ENCODE assay signal across 19 cellular contexts in the genomic region with DNA sequence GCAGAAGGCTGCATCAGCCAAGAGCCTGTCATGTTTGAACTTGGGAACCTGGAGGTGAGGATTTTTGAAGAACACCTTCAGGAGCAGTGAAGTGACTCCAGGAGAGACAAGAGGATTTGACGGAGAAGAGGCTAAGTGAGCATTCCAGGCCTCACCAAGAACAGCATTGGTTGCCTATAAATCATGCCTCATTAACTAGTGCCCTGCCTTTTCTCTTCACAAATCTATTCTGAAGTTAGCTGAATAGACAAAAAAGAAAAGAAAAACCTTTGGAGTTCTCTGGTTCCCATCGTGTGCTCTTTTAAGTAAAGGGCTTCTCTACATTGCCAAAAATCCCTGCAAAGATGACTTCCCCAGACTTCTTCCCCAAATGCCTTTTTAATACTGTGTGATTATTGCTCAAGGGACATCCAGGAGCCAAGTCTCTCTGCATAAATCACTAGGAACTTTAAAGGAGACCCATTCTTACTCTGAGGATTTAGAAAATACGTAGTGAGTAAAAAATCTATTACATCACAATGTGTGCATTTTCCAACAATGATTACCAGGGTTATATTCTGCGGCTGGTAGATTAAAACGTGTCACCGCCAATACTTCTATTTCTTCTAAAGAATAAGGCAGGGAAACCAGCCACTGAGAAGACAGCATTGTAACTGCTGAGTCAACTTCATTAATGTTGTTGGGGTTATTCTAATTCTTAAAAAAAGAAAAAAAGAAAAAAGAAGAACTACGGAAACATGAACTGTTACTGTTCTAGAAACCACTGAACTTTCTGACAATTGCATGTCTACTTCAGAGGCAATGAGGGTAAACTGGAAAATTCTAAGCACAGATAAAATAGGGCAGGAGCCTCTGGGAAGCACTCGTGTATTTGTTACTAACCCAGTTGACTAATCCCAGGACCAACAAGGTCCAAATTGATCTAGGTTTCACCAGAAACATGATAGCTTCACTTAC.
DNase-seq lines count a peak whose midpoint lies in the region; ATAC-seq and TF ChIP-seq lines count a peak whose summit lies in the region.
"Had no signal": no experiment of that assay in that cellular context is flagged by ENCODE, and none has a peak within 500 bp of the region (broad histone marks: within the 10 kb centered on the region; RNA-seq: fewer than 3 reads in every experiment).

No MANE protein-coding gene starts in this region.

- no peak overlapping the region for H2AFZ ChIP-seq in mammary epithelial cell (ENCODE audit: low read depth, low read length)

- CTCF ChIA-PET in mammary epithelial cell (lab: Charles Lee; ENCODE audit: low non-redundant PET): no interaction called here

- H3K4me3 ChIP-seq in fibroblast of pulmonary artery (replicated peaks; ENCODE audit: low read depth, low read length) (no peak overlapping the region), mammary epithelial cell (replicated peaks in 1 of 3; ENCODE audit: insufficient read depth in 1 of 3, low read depth in 2 of 3, low read length in 3 of 3) (no peak overlapping the region), body of pancreas (no peak overlapping the region)
- H3K4me3 ChIP-seq: cardiac muscle cell, suprapubic skin had no signal

- TF ChIP-seq POLR2A in body of pancreas (IDR thresholded peaks at IDR 0.05): no peak

- no TSS peak for BruUV-seq in mammary epithelial cell (replicated peaks; lab: Mats Ljungman, UMichigan)

- peaks cover 30% of the 10 kb centered on the region for H3K4me1 Mint-ChIP-seq in stimulated activated memory B cell treated with anti-CD40 and anti-IgM and Interleukin-4, amounts not matched to agents 10 μg/mL and 1 μg/mL and 100 μg/mL, for 72 hours

- DNase-seq in GM03348 (ENCODE audit: low spot score): peak; percentile 59
- peak; percentile 22 for DNase-seq in MV-4-11 (lab: John Stamatoyannopoulos, UW)
- peak; percentile 52 for DNase-seq in fibroblast of pulmonary artery (ENCODE audit: low read depth)
- DNase-seq in mammary epithelial cell: no peak
- DNase-seq in GM13977 (ENCODE audit: low spot score): no peak
- no peak for DNase-seq in body of pancreas
- DNase-seq: activated CD4-positive, CD25-positive, alpha-beta regulatory T cell; activated CD8-positive, alpha-beta memory T cell treated with anti-CD3 and anti-CD28 coated beads, Interleukin-2, amount 50 U/mL, for 4 hours; activated naive CD4-positive, alpha-beta T cell treated with anti-CD3 and anti-CD28 coated beads for 36 hours; CD4-positive, alpha-beta T cell; GOT3; KG1; NCI-H1436 treated with DMSO at 0.1 percent for 48 hours; NCI-H226; PC-3 had no signal

- WGBS in mammary epithelial cell (ENCODE audit: low coverage, missing lambda C conversion rate): 81% methylated on average over 8 of the region's 8 CpGs
- WGBS in body of pancreas, 2 donors: 61 to 68% methylated on average over 8 of the region's 8 CpGs

- H3K79me2 ChIP-seq in mammary epithelial cell (ENCODE audit: insufficient read depth, low read length): no peaks in the 10 kb centered on the region

- no peaks in the 10 kb centered on the region for H3K27me3 ChIP-seq in mammary epithelial cell (ENCODE audit: insufficient read depth, low read length)
- no peaks in the 10 kb centered on the region for H3K27me3 ChIP-seq in body of pancreas
- H3K27me3 ChIP-seq: cardiac muscle cell, suprapubic skin had no signal

- H3K9me3 ChIP-seq in mammary epithelial cell (replicated peaks; ENCODE audit: insufficient read depth, low read length): no peaks in the 10 kb centered on the region
- H3K9me3 ChIP-seq in body of pancreas: no peaks in the 10 kb centered on the region
- H3K9me3 ChIP-seq: suprapubic skin had no signal

- H3K27ac Mint-ChIP-seq in stimulated activated memory B cell treated with anti-CD40 and anti-IgM and Interleukin-4, amounts not matched to agents 10 μg/mL and 1 μg/mL and 100 μg/mL, for 72 hours: no peak overlapping the region
- H3K27ac Mint-ChIP-seq: activated naive CD4-positive, alpha-beta T cell treated with anti-CD3 and anti-CD28 coated beads for 36 hours; CD4-positive, alpha-beta T cell; T-helper 1 cell treated with Interleukin-12 subunit alpha and Interleukin-12 subunit beta and Interleukin-4 antibody, amounts not matched to agents 30 μg/mL and 1 μg/mL, for 36 hours had no signal

- intact Hi-C loops in mammary epithelial cell (cut with micrococcal nuclease): no loop called here
- intact Hi-C loops in body of pancreas (cut with DNase I): no loop called here

- H3K9me3 Mint-ChIP-seq in stimulated activated memory B cell treated with anti-CD40 and anti-IgM and Interleukin-4, amounts not matched to agents 10 μg/mL and 1 μg/mL and 100 μg/mL, for 72 hours: no peaks in the 10 kb centered on the region
- H3K9me3 Mint-ChIP-seq: activated naive CD4-positive, alpha-beta T cell treated with anti-CD3 and anti-CD28 coated beads for 36 hours; CD4-positive, alpha-beta T cell; T-helper 1 cell treated with Interleukin-12 subunit alpha and Interleukin-12 subunit beta and Interleukin-4 antibody, amounts not matched to agents 30 μg/mL and 1 μg/mL, for 36 hours had no signal

- TF ChIP-seq CTCF in fibroblast of pulmonary artery (IDR thresholded peaks at IDR 0.05; ENCODE audit: low read length, missing control alignments) (no peak), mammary epithelial cell (conservative IDR thresholded peaks at IDR 0.05 in 1 of 2, IDR thresholded peaks at IDR 0.05 in 1 of 2; ENCODE audit: extremely low read depth in 1 of 2, insufficient read depth in 1 of 2, low read depth in 1 of 2, low read length in 2 of 2) (no peak), GM13977 (IDR thresholded peaks at IDR 0.05; ENCODE audit: extremely low read depth, insufficient read depth, missing control alignments) (no peak), body of pancreas (IDR thresholded peaks at IDR 0.05) (no peak)

- no peaks in the 10 kb centered on the region for H3K27me3 Mint-ChIP-seq in stimulated activated memory B cell treated with anti-CD40 and anti-IgM and Interleukin-4, amounts not matched to agents 10 μg/mL and 1 μg/mL and 100 μg/mL, for 72 hours
- H3K27me3 Mint-ChIP-seq: CD4-positive, alpha-beta T cell had no signal

- H3K9ac ChIP-seq in mammary epithelial cell (ENCODE audit: insufficient read depth, low read length): no peak overlapping the region

- H3K27ac ChIP-seq in mammary epithelial cell (ENCODE audit: insufficient read depth, low read depth, low read length): no peak overlapping the region
- H3K27ac ChIP-seq in body of pancreas: no peak overlapping the region
- H3K27ac ChIP-seq: cardiac muscle cell, suprapubic skin had no signal

- H3K4me3 Mint-ChIP-seq in stimulated activated memory B cell treated with anti-CD40 and anti-IgM and Interleukin-4, amounts not matched to agents 10 μg/mL and 1 μg/mL and 100 μg/mL, for 72 hours: no peak overlapping the region
- H3K4me3 Mint-ChIP-seq: activated naive CD4-positive, alpha-beta T cell treated with anti-CD3 and anti-CD28 coated beads for 36 hours; CD4-positive, alpha-beta T cell; T-helper 1 cell treated with Interleukin-12 subunit alpha and Interleukin-12 subunit beta and Interleukin-4 antibody, amounts not matched to agents 30 μg/mL and 1 μg/mL, for 36 hours had no signal

- H3K36me3 ChIP-seq in mammary epithelial cell (ENCODE audit: insufficient read depth, low read length): no peaks in the 10 kb centered on the region
- H3K36me3 ChIP-seq in body of pancreas (replicated peaks in 1 of 2; ENCODE audit: insufficient read depth in 1 of 2, low read depth in 2 of 2): no peaks in the 10 kb centered on the region
- H3K36me3 ChIP-seq: cardiac muscle cell, suprapubic skin had no signal

- no peaks in the 10 kb centered on the region for H3K36me3 Mint-ChIP-seq in stimulated activated memory B cell treated with anti-CD40 and anti-IgM and Interleukin-4, amounts not matched to agents 10 μg/mL and 1 μg/mL and 100 μg/mL, for 72 hours

- H3K4me1 ChIP-seq in mammary epithelial cell (ENCODE audit: insufficient read depth, low read length) (no peaks in the 10 kb centered on the region), body of pancreas (no peaks in the 10 kb centered on the region)
- H3K4me1 ChIP-seq: suprapubic skin had no signal

- H3K4me2 ChIP-seq in mammary epithelial cell (ENCODE audit: insufficient read depth, low read depth, low read length): no peak overlapping the region

- dilution Hi-C loops in mammary epithelial cell (cut with HindIII; ENCODE audit: low sequenced_read_pairs): no loop called here

- H4K20me1 ChIP-seq in mammary epithelial cell (ENCODE audit: insufficient read depth, low read length): no peaks in the 10 kb centered on the region

- in situ Hi-C loops in mammary epithelial cell (cut with MboI; ENCODE audit: low sequenced_read_pairs in 2 of 2) (no loop called here), GM13977 (cut with MboI; ENCODE audit: low pct_unique_long_range_greater_than_20kb, low sequenced_read_pairs, unreplicated experiment) (no loop called here)

- ATAC-seq in stimulated activated memory B cell treated with anti-CD40 and anti-IgM and Interleukin-4, amounts not matched to agents 10 μg/mL and 1 μg/mL and 100 μg/mL, for 72 hours: peak; percentile 58
- no peak for ATAC-seq in body of pancreas
- ATAC-seq: PC-3 had no signal

Comparison
In these comparisons a context has a peak if more than half of its experiments do, and no peak if none do; other contexts are left out.
1. DNase-seq: peak in GM03348 (single experiment), MV-4-11 (single experiment) and fibroblast of pulmonary artery (single experiment); none in mammary epithelial cell (single experiment), GM13977 (single experiment) and body of pancreas (0 of 4).